18 cellular contexts compared by ENCODE assay signal in genomic region chr9:126965077-126965476, GRCh38. TPM values are rescaled to one million over a fixed set of nuclear protein-coding genes. Genes with fewer than 3 reads are reported as not detected.
DNase-seq lines count a peak whose midpoint lies in the region; ATAC-seq, FAIRE-seq and TF ChIP-seq lines count a peak whose summit lies in the region.
"Had no signal": no experiment of that assay in that cellular context is flagged by ENCODE, and none has a peak within 500 bp of the region (broad histone marks: within the 10 kb centered on the region; RNA-seq: fewer than 3 reads in every experiment).

No MANE protein-coding gene starts in this region.

- no peaks in the 10 kb centered on the region for H3K27me3 ChIP-seq in HUES64 (ENCODE audit: insufficient read depth, low read length)
- H3K27me3 ChIP-seq in gastroesophageal sphincter: no peaks in the 10 kb centered on the region
- no peaks in the 10 kb centered on the region for H3K27me3 ChIP-seq in stomach

- TF ChIP-seq EP300 in gastroesophageal sphincter (IDR thresholded peaks at IDR 0.05) (no peak), stomach (IDR thresholded peaks at IDR 0.05) (no peak)

- ATAC-seq in gastroesophageal sphincter (peak; percentile 41), GM18502 (IDR thresholded peaks at IDR 0.05; ENCODE audit: poor library complexity, unreplicated experiment) (no peak)

- no peak overlapping the region for H3K9ac ChIP-seq in HUES64 (ENCODE audit: low read depth, low read length)
- peak overlapping the region in 1 of 2 donors; percentile 5 for H3K9ac ChIP-seq in kidney (ENCODE audit: low read length in 2 of 2)

- TF ChIP-seq CTCF in gastroesophageal sphincter (IDR thresholded peaks at IDR 0.05) (no peak), kidney (IDR thresholded peaks at IDR 0.05; ENCODE audit: borderline replicate concordance, extremely low read depth, insufficient read depth) (no peak), stomach (IDR thresholded peaks at IDR 0.05) (no peak), GM10266 (IDR thresholded peaks at IDR 0.05; ENCODE audit: control insufficient read depth, insufficient read depth, low read depth, missing control alignments) (no peak)

- WGBS in HUES64: 28% methylated on average over 3 of the region's 3 CpGs
- 63 to 74% methylated on average over 3 of the region's 3 CpGs for WGBS in gastroesophageal sphincter (ENCODE audit: low coverage in 1 of 2), 2 donors
- WGBS in stomach, 5 donors: 59 to 67% (median 62%) methylated on average over 3 of the region's 3 CpGs

- H3K36me3 Mint-ChIP-seq in activated T-helper 1 cell treated with anti-CD3 and anti-CD28 coated beads, Interleukin-12 subunit alpha, Interleukin-12 subunit beta, Interleukin-2, Interleukin-4 antibody, amounts not matched to agents 30 ng/mL and 10 ng/mL and 1 ng/mL, durations not matched to agents 14 hours and 24 hours and 36 hours (ENCODE audit: low read depth): no peaks in the 10 kb centered on the region
- H3K36me3 Mint-ChIP-seq: activated naive CD8-positive, alpha-beta T cell treated with anti-CD3 and anti-CD28 coated beads, Interleukin-2, amount 10 ng/mL, durations not matched to agents 7 days and 5 days had no signal

- H3K27me3 Mint-ChIP-seq in activated T-helper 1 cell treated with anti-CD3 and anti-CD28 coated beads, Interleukin-12 subunit alpha, Interleukin-12 subunit beta, Interleukin-2, Interleukin-4 antibody, amounts not matched to agents 30 ng/mL and 10 ng/mL and 1 ng/mL, durations not matched to agents 14 hours and 24 hours and 36 hours (ENCODE audit: insufficient read depth): peaks cover 29% of the 10 kb centered on the region

- H3K4me1 ChIP-seq in HUES64 (ENCODE audit: insufficient read depth, low read length): peaks cover 12% of the 10 kb centered on the region
- H3K4me1 ChIP-seq in gastroesophageal sphincter: peaks cover 0 to 16% (median 0%) of the 10 kb centered on the region in 3 donors
- H3K4me1 ChIP-seq in kidney (ENCODE audit: control insufficient read depth in 1 of 2, insufficient read depth in 1 of 2, low read depth in 1 of 2, low read length in 2 of 2): peaks cover 10 to 15% of the 10 kb centered on the region in 2 donors
- H3K4me1 ChIP-seq in stomach: peaks cover 0 to 23% (median 7%) of the 10 kb centered on the region in 4 donors
- H3K4me1 ChIP-seq: prostate gland had no signal

- no peak for FAIRE-seq in kidney (lab: Jason Lieb, UNC)
- FAIRE-seq: GM12892, islet of Langerhans had no signal

- no peak overlapping the region for H3K4me3 Mint-ChIP-seq in activated T-helper 1 cell treated with anti-CD3 and anti-CD28 coated beads, Interleukin-12 subunit alpha, Interleukin-12 subunit beta, Interleukin-2, Interleukin-4 antibody, amounts not matched to agents 30 ng/mL and 10 ng/mL and 1 ng/mL, durations not matched to agents 14 hours and 24 hours and 36 hours
- H3K4me3 Mint-ChIP-seq: activated naive CD8-positive, alpha-beta T cell treated with anti-CD3 and anti-CD28 coated beads, Interleukin-2, amount 10 ng/mL, durations not matched to agents 7 days and 5 days had no signal

- H3K4me3 ChIP-seq in HUES64 (ENCODE audit: low read length) (no peak overlapping the region), gastroesophageal sphincter (no peak overlapping the region), kidney (ENCODE audit: low read length in 2 of 2) (no peak overlapping the region), stomach (no peak overlapping the region)
- H3K4me3 ChIP-seq: prostate gland had no signal

- peaks cover 11% of the 10 kb centered on the region for H3K4me1 Mint-ChIP-seq in activated T-helper 1 cell treated with anti-CD3 and anti-CD28 coated beads, Interleukin-12 subunit alpha, Interleukin-12 subunit beta, Interleukin-2, Interleukin-4 antibody, amounts not matched to agents 30 ng/mL and 10 ng/mL and 1 ng/mL, durations not matched to agents 14 hours and 24 hours and 36 hours (ENCODE audit: low read depth)
- H3K4me1 Mint-ChIP-seq: activated naive CD8-positive, alpha-beta T cell treated with anti-CD3 and anti-CD28 coated beads, Interleukin-2, amount 10 ng/mL, durations not matched to agents 7 days and 5 days had no signal

- intact Hi-C loops in kidney (cut with DNase I) (no loop called here), stomach (cut with DNase I; ENCODE audit: low total_unique reads) (no loop called here)
- intact Hi-C loops in activated T-helper 1 cell treated with anti-CD3 and anti-CD28 coated beads, Interleukin-12 subunit alpha, Interleukin-12 subunit beta, Interleukin-2, Interleukin-4 antibody, amounts not matched to agents 30 ng/mL and 10 ng/mL and 1 ng/mL, durations not matched to agents 14 hours and 24 hours and 36 hours (cut with micrococcal nuclease): loop anchor here (1.0 kb wide), 1 partner anchor 25 kb away; no protein-coding TSS in a partner anchor

- H3K27ac ChIP-seq in HUES64 (ENCODE audit: low read depth, low read length) (0 out of 2 replicates have a peak overlapping the region, but pooled peaks have one; percentile 41), gastroesophageal sphincter (peak overlapping the region in 3 of 4 donors; percentile 20 to 50 (median 29)), kidney (ENCODE audit: low read depth in 2 of 2, low read length in 2 of 2) (peak overlapping the region; percentile 15 to 51), stomach (peak overlapping the region in 3 of 5 donors; percentile 0 to 31 (median 18))
- H3K27ac ChIP-seq: C4-2B, neutrophil, prostate gland had no signal

- peaks cover 5% of the 10 kb centered on the region; the same call in 1 of the 2 replicates for H3K36me3 ChIP-seq in HUES64 (ENCODE audit: insufficient read depth, low read length)
- no peaks in the 10 kb centered on the region for H3K36me3 ChIP-seq in gastroesophageal sphincter
- H3K36me3 ChIP-seq in kidney (ENCODE audit: control insufficient read depth in 1 of 2, insufficient read depth in 2 of 2, low read length in 2 of 2): no peaks in the 10 kb centered on the region
- peaks cover 0 to 9% (median 5%) of the 10 kb centered on the region in 4 donors for H3K36me3 ChIP-seq in stomach
- H3K36me3 ChIP-seq: prostate gland had no signal

- TF ChIP-seq POLR2A in gastroesophageal sphincter (IDR thresholded peaks at IDR 0.05): no peak
- TF ChIP-seq POLR2A in stomach (IDR thresholded peaks at IDR 0.05): no peak

- no peaks in the 10 kb centered on the region for H3K9me3 Mint-ChIP-seq in activated T-helper 1 cell treated with anti-CD3 and anti-CD28 coated beads, Interleukin-12 subunit alpha, Interleukin-12 subunit beta, Interleukin-2, Interleukin-4 antibody, amounts not matched to agents 30 ng/mL and 10 ng/mL and 1 ng/mL, durations not matched to agents 14 hours and 24 hours and 36 hours
- H3K9me3 Mint-ChIP-seq: activated naive CD8-positive, alpha-beta T cell treated with anti-CD3 and anti-CD28 coated beads, Interleukin-2, amount 10 ng/mL, durations not matched to agents 7 days and 5 days; activated T-helper 2 cell treated with anti-CD3 and anti-CD28 coated beads, Interferon-gamma antibody, Interleukin-2, Interleukin-4, amounts not matched to agents 10 μg/mL and 5 μg/mL and 100 μg/mL, durations not matched to agents 14 hours and 24 hours and 36 hours had no signal

- no peaks in the 10 kb centered on the region for H3K9me3 ChIP-seq in HUES64 (ENCODE audit: insufficient read depth, low read depth, low read length)
- no peaks in the 10 kb centered on the region for H3K9me3 ChIP-seq in gastroesophageal sphincter
- no peaks in the 10 kb centered on the region for H3K9me3 ChIP-seq in kidney (ENCODE audit: control insufficient read depth in 1 of 2, low read length in 2 of 2)
- no peaks in the 10 kb centered on the region for H3K9me3 ChIP-seq in stomach
- H3K9me3 ChIP-seq: neutrophil, prostate gland had no signal

- no peak for DNase-seq in kidney
- DNase-seq in stomach: no peak
- DNase-seq in SHP77 treated with DMSO at 0.1 percent for 48 hours (lab: John Stamatoyannopoulos, UW): no peak
- no peak for DNase-seq in GM10266 (ENCODE audit: extremely low spot score)
- DNase-seq in activated T-helper 1 cell treated with anti-CD3 and anti-CD28 coated beads, Interleukin-12 subunit alpha, Interleukin-12 subunit beta, Interleukin-2, Interleukin-4 antibody, amounts not matched to agents 30 ng/mL and 10 ng/mL and 1 ng/mL, durations not matched to agents 14 hours and 24 hours and 36 hours (ENCODE audit: low spot score): no peak
- DNase-seq: activated naive CD8-positive, alpha-beta T cell treated with anti-CD3 and anti-CD28 coated beads, Interleukin-2, amount 10 ng/mL, durations not matched to agents 7 days and 5 days; NCI-H1105 treated with DMSO at 0.1 percent for 48 hours; NCI-H226; NCI-H774 had no signal

- H3K27ac Mint-ChIP-seq in activated T-helper 1 cell treated with anti-CD3 and anti-CD28 coated beads, Interleukin-12 subunit alpha, Interleukin-12 subunit beta, Interleukin-2, Interleukin-4 antibody, amounts not matched to agents 30 ng/mL and 10 ng/mL and 1 ng/mL, durations not matched to agents 14 hours and 24 hours and 36 hours: no peak overlapping the region
- H3K27ac Mint-ChIP-seq: activated naive CD8-positive, alpha-beta T cell treated with anti-CD3 and anti-CD28 coated beads, Interleukin-2, amount 10 ng/mL, durations not matched to agents 7 days and 5 days; activated T-helper 2 cell treated with anti-CD3 and anti-CD28 coated beads, Interferon-gamma antibody, Interleukin-2, Interleukin-4, amounts not matched to agents 10 μg/mL and 5 μg/mL and 100 μg/mL, durations not matched to agents 14 hours and 24 hours and 36 hours had no signal

RNA-seq across cellular contexts. Expression of gene RALGPS1, which starts 50.5 kb away (rescaled TPM):
- polyA plus RNA-seq in HUES64 (2013, experiment 1 of 2): 8.8 TPM
- 11.7 TPM for polyA plus RNA-seq in HUES64 (2013, experiment 2 of 2)
- 10 to 100 TPM in 2 of 4 donors, 1 to 10 TPM in 2; 5.9 to 17.4 (median 11.3) TPM for total RNA-seq in gastroesophageal sphincter
- 25.2 TPM for total RNA-seq in kidney
- 9.4 TPM for polyA plus RNA-seq in kidney (ENCODE audit: insufficient read depth, low read depth, low replicate concordance)
- total RNA-seq in stomach: 100 to 1,000 TPM in 1 of 5 donors, 10 to 100 TPM in 4; 38.9 to 150 (median 68.8) TPM
- 10 to 100 TPM in 1 of 3 donors, 1 to 10 TPM in 2; 4.7 to 20.2 (median 9.1) TPM for polyA plus RNA-seq in stomach
- total RNA-seq in activated T-helper 1 cell treated with anti-CD3 and anti-CD28 coated beads, Interleukin-12 subunit alpha, Interleukin-12 subunit beta, Interleukin-2, Interleukin-4 antibody, amounts not matched to agents 30 ng/mL and 10 ng/mL and 1 ng/mL, durations not matched to agents 14 hours and 24 hours and 36 hours: 1.4 and 1.8 TPM in 2 replicates
